Comparison of ENCODE assay signal across 10 cellular contexts in the genomic region with DNA sequence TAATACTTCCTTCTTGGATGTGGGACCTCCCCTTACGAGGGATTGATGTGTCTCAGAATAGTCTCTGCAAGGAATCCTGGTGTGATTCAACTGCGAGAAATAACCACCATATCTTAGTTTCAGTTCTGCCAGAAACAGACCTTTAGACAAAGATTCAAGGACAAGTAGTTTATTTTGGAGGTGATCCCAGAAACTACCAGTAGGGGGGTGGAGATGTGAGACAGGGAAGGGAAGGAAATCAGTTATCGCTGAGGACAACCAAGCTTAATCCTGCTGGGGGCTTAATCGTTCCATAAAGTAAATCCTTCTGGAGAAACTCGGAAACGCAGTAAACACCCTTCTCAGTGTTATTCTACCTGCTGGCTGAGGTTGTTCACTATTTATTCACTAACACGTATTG. TPM values are rescaled to one million over a fixed set of nuclear protein-coding genes. Genes with fewer than 3 reads are reported as not detected.
DNase-seq lines count a peak whose midpoint lies in the region; ATAC-seq and TF ChIP-seq lines count a peak whose summit lies in the region.
"Had no signal": no experiment of that assay in that cellular context is flagged by ENCODE, and none has a peak within 500 bp of the region (broad histone marks: within the 10 kb centered on the region; RNA-seq: fewer than 3 reads in every experiment).

No MANE protein-coding gene starts in this region.

- H3K36me3 ChIP-seq in ACC112 (ENCODE audit: insufficient read depth, low read length) (no peaks in the 10 kb centered on the region), kidney epithelial cell (ENCODE audit: control insufficient read depth, insufficient read depth, low read length) (no peaks in the 10 kb centered on the region)

- TF ChIP-seq CTCF in WI38 (IDR thresholded peaks at IDR 0.05; ENCODE audit: low read depth, low read length) (peak; percentile 29), kidney epithelial cell (IDR thresholded peaks at IDR 0.05; ENCODE audit: insufficient read depth, low read length, poor library complexity, severe bottlenecking) (peak; percentile 12)

- intact Hi-C loops in head of caudate nucleus (cut with DNase I), result no loop called here

- ATAC-seq in HG02571 (IDR thresholded peaks at IDR 0.05; ENCODE audit: unreplicated experiment) (no peak), HG02938 (IDR thresholded peaks at IDR 0.05; ENCODE audit: unreplicated experiment) (no peak)
- ATAC-seq: psoas muscle had no signal

- H3K27me3 ChIP-seq in ACC112 (ENCODE audit: insufficient read depth, low read length) (peaks cover 6% of the 10 kb centered on the region; the same call in 1 of the 2 replicates), kidney epithelial cell (ENCODE audit: control insufficient read depth, insufficient read depth, low read length) (no peaks in the 10 kb centered on the region)

- H3K4me3 ChIP-seq in ACC112 (ENCODE audit: low read depth, low read length) (peak overlapping the region; percentile 67), WI38 (ENCODE audit: low read depth, low read length) (no peak overlapping the region), kidney epithelial cell (ENCODE audit: low read depth, low read length) (no peak overlapping the region)
- H3K4me3 ChIP-seq: psoas muscle had no signal

- peak; percentile 12 for DNase-seq in HCEC 1CT
- DNase-seq in kidney epithelial cell (ENCODE audit: low read depth), result no peak
- DNase-seq in hypothalamus (lab: John Stamatoyannopoulos, UW), result no peak
- no peak for DNase-seq in head of caudate nucleus
- DNase-seq: psoas muscle had no signal

- H3K79me2 ChIP-seq in ACC112 (ENCODE audit: control insufficient read depth, insufficient read depth, low read length, unreplicated experiment), result no peaks in the 10 kb centered on the region

- peaks cover 11% of the 10 kb centered on the region for H3K4me1 ChIP-seq in ACC112 (ENCODE audit: control insufficient read depth, insufficient read depth, low read length, unreplicated experiment)
- H3K4me1 ChIP-seq: psoas muscle had no signal

- peak overlapping the region; percentile 78 for H3K27ac ChIP-seq in ACC112 (ENCODE audit: low read depth, low read length)
- H3K27ac ChIP-seq: psoas muscle had no signal

- peak overlapping the region; percentile 41 for H2AFZ ChIP-seq in ACC112 (ENCODE audit: low read length, unreplicated experiment)

RNA-seq across cellular contexts. Expression of a gene that starts 5.0 kb away (rescaled TPM):
- total RNA-seq in kidney epithelial cell, result 9.5 and 15.0 TPM in 2 replicates

RNA-seq across cellular contexts. Expression of a gene that starts 18.8 kb away (rescaled TPM):
- total RNA-seq in kidney epithelial cell, result 0.82 TPM in 1 of 2 replicates, not detected in the other
- total RNA-seq: psoas muscle; T-helper 2 cell treated with Interferon-gamma antibody and Interleukin-4, amounts not matched to agents 100 ng/mL and 5 ng/mL, for 36 hours had no signal
